In genomic region chr17:44910231-44911106, GRCh38 we compare ENCODE assay signal across 13 cellular contexts. TPM values are rescaled to one million over a fixed set of nuclear protein-coding genes. Genes with fewer than 3 reads are reported as not detected.
A peak's percentile ranks its signal among the peaks of the same experiment; 100 is the strongest.
DNase-seq lines count a peak whose midpoint lies in the region; TF ChIP-seq lines count a peak whose summit lies in the region.
"Had no signal": no experiment of that assay in that cellular context is flagged by ENCODE, and none has a peak within 500 bp of the region (broad histone marks: within the 10 kb centered on the region; RNA-seq: fewer than 3 reads in every experiment).

No MANE protein-coding gene starts in this region.

- no peaks in the 10 kb centered on the region for H3K27me3 Mint-ChIP-seq in osteocyte (ENCODE audit: unreplicated experiment)

- no peak for TF ChIP-seq CTCF in DOHH2 (IDR thresholded peaks at IDR 0.05; ENCODE audit: low read depth, low read length, poor library complexity, severe bottlenecking)
- TF ChIP-seq CTCF in osteocyte (IDR thresholded peaks at IDR 0.05): no peak
- TF ChIP-seq CTCF in transverse colon (IDR thresholded peaks at IDR 0.05): no peak
- TF ChIP-seq CTCF in vagina (IDR thresholded peaks at IDR 0.05): no peak

- H3K9me3 ChIP-seq in DOHH2 (ENCODE audit: control insufficient read depth, insufficient read depth, low read length) (no peaks in the 10 kb centered on the region), NT2/D1 (ENCODE audit: insufficient read depth, low read length) (no peaks in the 10 kb centered on the region), transverse colon (no peaks in the 10 kb centered on the region), vagina (no peaks in the 10 kb centered on the region)
- H3K9me3 ChIP-seq: adrenal gland had no signal

- H3F3A ChIP-seq in DOHH2 (ENCODE audit: control insufficient read depth, insufficient read depth): no peaks in the 10 kb centered on the region

- H3K27ac Mint-ChIP-seq in osteocyte (ENCODE audit: unreplicated experiment): peak overlapping the region; percentile 78

- in situ Hi-C loops in transverse colon (cut with MboI; ENCODE audit: low pct_ligation_motif_present in 1 of 4, low pct_unique_long_range_greater_than_20kb in 1 of 4, low sequenced_read_pairs in 3 of 4): loop anchor here in 2 of 4 donors (10.0 kb wide), 2 partner anchors 184 to 194 kb away; no protein-coding TSS in a partner anchor

- H3K27ac ChIP-seq in DOHH2 (ENCODE audit: low read depth, low read length) (no peak overlapping the region), epithelial cell of prostate (peak overlapping the region; percentile 48), transverse colon (no peak overlapping the region), vagina (no peak overlapping the region)
- H3K27ac ChIP-seq: adrenal gland, coronary artery, KMS-11, WERI-Rb-1 had no signal

- H3K9me2 ChIP-seq in DOHH2 (replicated peaks; ENCODE audit: control insufficient read depth, low read length): no peaks in the 10 kb centered on the region

- no peaks in the 10 kb centered on the region for H4K20me1 ChIP-seq in DOHH2 (ENCODE audit: control insufficient read depth, insufficient read depth, low read depth, low read length)

- TF ChIP-seq EP300 in transverse colon (IDR thresholded peaks at IDR 0.05; ENCODE audit: low read depth): no peak

- peaks cover 40% of the 10 kb centered on the region for H3K4me1 Mint-ChIP-seq in osteocyte (ENCODE audit: unreplicated experiment)

- no peaks in the 10 kb centered on the region for H3K36me3 Mint-ChIP-seq in osteocyte (ENCODE audit: unreplicated experiment)

- intact Hi-C loops in transverse colon (cut with DNase I; ENCODE audit: low total_unique reads): no loop called here
- intact Hi-C loops in vagina (cut with DNase I): loop anchor here (10.0 kb wide), 1 partner anchor 194 kb away; no protein-coding TSS in a partner anchor

- DNase-seq in NT2/D1 (ENCODE audit: low read depth, low spot score) (no peak), epithelial cell of prostate (ENCODE audit: low read depth, low spot score) (no peak), osteocyte (ENCODE audit: extremely low spot score, unreplicated experiment) (no peak), transverse colon (no peak), vagina (ENCODE audit: extremely low spot score in 2 of 2) (no peak), NCI-H2196 (lab: John Stamatoyannopoulos, UW; ENCODE audit: unreplicated experiment) (no peak), SHP77 treated with DMSO at 0.1 percent for 48 hours (lab: John Stamatoyannopoulos, UW) (no peak)

- TF ChIP-seq POLR2A in transverse colon (IDR thresholded peaks at IDR 0.05): no peak
- no peak for TF ChIP-seq POLR2A in vagina (IDR thresholded peaks at IDR 0.05)

- peaks cover 22% of the 10 kb centered on the region for H3K4me1 ChIP-seq in DOHH2 (ENCODE audit: control insufficient read depth, low read length)
- peaks cover 25% of the 10 kb centered on the region for H3K4me1 ChIP-seq in NT2/D1 (ENCODE audit: insufficient read depth, insufficient read length)
- H3K4me1 ChIP-seq in transverse colon: peaks cover 9 to 17% (median 13%) of the 10 kb centered on the region in 4 donors
- peaks cover 11% of the 10 kb centered on the region for H3K4me1 ChIP-seq in vagina

- H3K36me3 ChIP-seq in DOHH2 (ENCODE audit: control insufficient read depth, low read length) (no peaks in the 10 kb centered on the region), NT2/D1 (ENCODE audit: insufficient read depth, insufficient read length, low read length) (no peaks in the 10 kb centered on the region), transverse colon (no peaks in the 10 kb centered on the region), vagina (no peaks in the 10 kb centered on the region)
- H3K36me3 ChIP-seq: adrenal gland, WERI-Rb-1 had no signal

- WGBS in transverse colon (ENCODE audit: low coverage in 1 of 2), 2 donors: 71 to 89% methylated on average over 5 to 12 of the region's 13 CpGs

- H3K4me3 Mint-ChIP-seq in osteocyte (ENCODE audit: unreplicated experiment): no peak overlapping the region

- peaks cover 47% of the 10 kb centered on the region for H3K27me3 ChIP-seq in DOHH2 (ENCODE audit: control insufficient read depth, low read length)
- H3K27me3 ChIP-seq in NT2/D1 (ENCODE audit: insufficient read depth, insufficient read length): peaks cover 22% of the 10 kb centered on the region
- H3K27me3 ChIP-seq in transverse colon: peaks cover 21% of the 10 kb centered on the region
- H3K27me3 ChIP-seq in vagina: no peaks in the 10 kb centered on the region
- H3K27me3 ChIP-seq: adrenal gland had no signal

- peak overlapping the region; percentile 45 for H3K9ac ChIP-seq in NT2/D1 (ENCODE audit: insufficient read length, low read depth)
- H3K9ac ChIP-seq: KMS-11 had no signal

- H3K79me2 ChIP-seq in DOHH2 (ENCODE audit: control insufficient read depth, low read length): no peaks in the 10 kb centered on the region

- no peaks in the 10 kb centered on the region for H3K9me3 Mint-ChIP-seq in osteocyte (ENCODE audit: unreplicated experiment)

- H3K4me3 ChIP-seq in DOHH2 (ENCODE audit: low read length) (no peak overlapping the region), NT2/D1 (ENCODE audit: insufficient read length, low read depth) (no peak overlapping the region), transverse colon (no peak overlapping the region), vagina (peak overlapping the region in 1 of 2 donors; percentile 33)

- H3K4me2 ChIP-seq in DOHH2 (ENCODE audit: low read length): 0 out of 2 replicates have a peak overlapping the region, but pooled peaks have one; percentile 55
- H3K4me2 ChIP-seq: KMS-11 had no signal

RNA-seq across cellular contexts. Expression of gene GFAP, which starts 4.8 kb away (rescaled TPM):
- total RNA-seq in osteocyte (not detected in 2 replicates), transverse colon (under 1 TPM in 1 of 4 donors, not detected in 3; 0.68 TPM), vagina (not detected)

RNA-seq across cellular contexts. Expression of gene EFTUD2, which starts 11.2 kb away (rescaled TPM):
- total RNA-seq in osteocyte (95.6 and 102 TPM in 2 replicates), transverse colon (100 to 1,000 TPM in 1 of 4 donors, 10 to 100 TPM in 3; 37.4 to 136 (median 65.4) TPM), vagina (55.5 TPM)

RNA-seq across cellular contexts. Expression of gene KIF18B, which starts 37.1 kb away (rescaled TPM):
- total RNA-seq in osteocyte (5.6 and 6.9 TPM in 2 replicates), transverse colon (1 to 10 TPM in 3 of 4 donors, under 1 TPM in 1; 0.82 to 7.6 (median 3.7) TPM), vagina (0.74 TPM)

RNA-seq across cellular contexts. Expression of gene C1QL1, which starts 57.6 kb away (rescaled TPM):
- total RNA-seq in osteocyte (1.2 and 1.4 TPM in 2 replicates), transverse colon (1 to 10 TPM in 2 of 4 donors, under 1 TPM in 1, not detected in 1; 0.55 to 6.8 (median 1.1) TPM), vagina (6.9 TPM)
- total RNA-seq: subcutaneous adipose tissue had no signal
